1 cellular context compared by ENCODE assay signal in the genomic region with DNA sequence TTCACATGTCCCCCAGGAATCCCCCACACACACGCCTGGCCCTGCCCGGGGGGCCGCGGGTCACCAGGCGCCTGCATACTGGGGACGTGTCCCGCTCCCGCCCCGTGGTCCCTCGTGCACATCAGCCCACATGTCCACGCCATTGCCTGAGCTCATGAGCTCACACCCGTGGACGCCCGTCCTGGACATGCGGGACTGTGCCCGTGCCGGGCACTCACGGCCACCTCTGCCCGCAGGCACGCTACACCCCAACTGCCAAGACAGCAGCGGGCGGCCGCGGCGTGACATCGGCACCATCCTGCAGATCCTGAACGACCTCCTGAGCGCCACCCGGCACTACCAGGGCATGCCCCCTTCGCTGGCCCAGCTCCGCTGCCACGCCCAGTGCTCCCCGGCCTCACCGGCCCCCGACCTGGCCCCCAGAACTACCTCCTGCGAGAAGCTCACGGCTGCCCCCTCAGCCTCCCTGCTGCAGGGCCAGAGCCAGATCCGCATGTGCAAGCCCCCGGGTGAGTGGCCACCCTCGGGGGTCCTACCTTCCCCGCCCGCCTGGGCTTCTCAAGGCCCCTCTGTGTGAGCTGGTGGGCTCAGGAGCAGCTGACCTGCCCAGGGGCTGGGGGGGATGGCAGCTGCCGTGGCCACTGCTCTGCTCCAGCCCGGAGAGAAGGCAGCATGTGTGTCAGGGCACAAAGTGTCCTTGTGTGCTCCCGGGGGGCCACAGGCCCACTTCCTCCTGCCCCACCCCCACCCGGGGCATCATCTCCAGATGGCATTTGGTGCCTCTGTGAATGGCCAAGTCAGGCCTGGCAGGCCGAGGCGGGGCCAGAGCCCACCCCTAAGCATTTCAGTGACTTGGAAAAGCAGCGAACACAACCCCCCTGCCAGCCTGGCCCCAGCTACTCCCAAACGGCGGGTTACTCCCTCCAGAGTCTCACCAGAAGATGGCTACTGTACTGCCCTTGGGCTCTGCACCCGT.
TF ChIP-seq lines count a peak whose summit lies in the region.

No MANE protein-coding gene starts in this region.

TF ChIP-seq in SK-N-SH treated with all-trans-retinoic acid at 6 μM for 48 hours, 23 proteins besides CTCF, POLR2A, EP300 and RAD21 (continued from another document):
- TF ChIP-seq, protein P1, sequence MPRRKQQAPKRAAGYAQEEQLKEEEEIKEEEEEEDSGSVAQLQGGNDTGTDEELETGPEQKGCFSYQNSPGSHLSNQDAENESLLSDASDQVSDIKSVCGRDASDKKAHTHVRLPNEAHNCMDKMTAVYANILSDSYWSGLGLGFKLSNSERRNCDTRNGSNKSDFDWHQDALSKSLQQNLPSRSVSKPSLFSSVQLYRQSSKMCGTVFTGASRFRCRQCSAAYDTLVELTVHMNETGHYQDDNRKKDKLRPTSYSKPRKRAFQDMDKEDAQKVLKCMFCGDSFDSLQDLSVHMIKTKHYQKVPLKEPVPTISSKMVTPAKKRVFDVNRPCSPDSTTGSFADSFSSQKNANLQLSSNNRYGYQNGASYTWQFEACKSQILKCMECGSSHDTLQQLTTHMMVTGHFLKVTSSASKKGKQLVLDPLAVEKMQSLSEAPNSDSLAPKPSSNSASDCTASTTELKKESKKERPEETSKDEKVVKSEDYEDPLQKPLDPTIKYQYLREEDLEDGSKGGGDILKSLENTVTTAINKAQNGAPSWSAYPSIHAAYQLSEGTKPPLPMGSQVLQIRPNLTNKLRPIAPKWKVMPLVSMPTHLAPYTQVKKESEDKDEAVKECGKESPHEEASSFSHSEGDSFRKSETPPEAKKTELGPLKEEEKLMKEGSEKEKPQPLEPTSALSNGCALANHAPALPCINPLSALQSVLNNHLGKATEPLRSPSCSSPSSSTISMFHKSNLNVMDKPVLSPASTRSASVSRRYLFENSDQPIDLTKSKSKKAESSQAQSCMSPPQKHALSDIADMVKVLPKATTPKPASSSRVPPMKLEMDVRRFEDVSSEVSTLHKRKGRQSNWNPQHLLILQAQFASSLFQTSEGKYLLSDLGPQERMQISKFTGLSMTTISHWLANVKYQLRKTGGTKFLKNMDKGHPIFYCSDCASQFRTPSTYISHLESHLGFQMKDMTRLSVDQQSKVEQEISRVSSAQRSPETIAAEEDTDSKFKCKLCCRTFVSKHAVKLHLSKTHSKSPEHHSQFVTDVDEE (CRISPR knock-in tag; IDR thresholded peaks at IDR 0.05), result no peak
- TF ChIP-seq TOX (CRISPR knock-in tag; IDR thresholded peaks at IDR 0.05; ENCODE audit: borderline replicate concordance) (no peak), PPARA (CRISPR knock-in tag; IDR thresholded peaks at IDR 0.05; ENCODE audit: borderline replicate concordance) (no peak), ESRRG (CRISPR knock-in tag; IDR thresholded peaks at IDR 0.05) (no peak), ARNTL (CRISPR knock-in tag; IDR thresholded peaks at IDR 0.05; ENCODE audit: borderline replicate concordance, low read depth) (no peak), ZFP3 (CRISPR knock-in tag; IDR thresholded peaks at IDR 0.05) (no peak), TCF4 (CRISPR knock-in tag; IDR thresholded peaks at IDR 0.05; ENCODE audit: borderline replicate concordance) (no peak), ZNF70 (CRISPR knock-in tag; IDR thresholded peaks at IDR 0.05) (no peak), CSRNP3 (CRISPR knock-in tag; IDR thresholded peaks at IDR 0.05) (no peak), ZFP30 (CRISPR knock-in tag; IDR thresholded peaks at IDR 0.05) (no peak)
- TF ChIP-seq, protein P2, sequence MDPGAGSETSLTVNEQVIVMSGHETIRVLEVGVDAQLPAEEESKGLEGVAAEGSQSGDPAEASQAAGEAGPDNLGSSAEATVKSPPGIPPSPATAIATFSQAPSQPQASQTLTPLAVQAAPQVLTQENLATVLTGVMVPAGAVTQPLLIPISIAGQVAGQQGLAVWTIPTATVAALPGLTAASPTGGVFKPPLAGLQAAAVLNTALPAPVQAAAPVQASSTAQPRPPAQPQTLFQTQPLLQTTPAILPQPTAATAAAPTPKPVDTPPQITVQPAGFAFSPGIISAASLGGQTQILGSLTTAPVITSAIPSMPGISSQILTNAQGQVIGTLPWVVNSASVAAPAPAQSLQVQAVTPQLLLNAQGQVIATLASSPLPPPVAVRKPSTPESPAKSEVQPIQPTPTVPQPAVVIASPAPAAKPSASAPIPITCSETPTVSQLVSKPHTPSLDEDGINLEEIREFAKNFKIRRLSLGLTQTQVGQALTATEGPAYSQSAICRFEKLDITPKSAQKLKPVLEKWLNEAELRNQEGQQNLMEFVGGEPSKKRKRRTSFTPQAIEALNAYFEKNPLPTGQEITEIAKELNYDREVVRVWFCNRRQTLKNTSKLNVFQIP (CRISPR knock-in tag; IDR thresholded peaks at IDR 0.05; ENCODE audit: borderline replicate concordance, low read depth), result no peak
- TF ChIP-seq, protein P3, sequence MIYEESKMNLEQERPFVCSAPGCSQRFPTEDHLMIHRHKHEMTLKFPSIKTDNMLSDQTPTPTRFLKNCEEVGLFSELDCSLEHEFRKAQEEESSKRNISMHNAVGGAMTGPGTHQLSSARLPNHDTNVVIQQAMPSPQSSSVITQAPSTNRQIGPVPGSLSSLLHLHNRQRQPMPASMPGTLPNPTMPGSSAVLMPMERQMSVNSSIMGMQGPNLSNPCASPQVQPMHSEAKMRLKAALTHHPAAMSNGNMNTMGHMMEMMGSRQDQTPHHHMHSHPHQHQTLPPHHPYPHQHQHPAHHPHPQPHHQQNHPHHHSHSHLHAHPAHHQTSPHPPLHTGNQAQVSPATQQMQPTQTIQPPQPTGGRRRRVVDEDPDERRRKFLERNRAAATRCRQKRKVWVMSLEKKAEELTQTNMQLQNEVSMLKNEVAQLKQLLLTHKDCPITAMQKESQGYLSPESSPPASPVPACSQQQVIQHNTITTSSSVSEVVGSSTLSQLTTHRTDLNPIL (CRISPR knock-in tag; IDR thresholded peaks at IDR 0.05; ENCODE audit: low read depth), result no peak
- TF ChIP-seq, protein P4, sequence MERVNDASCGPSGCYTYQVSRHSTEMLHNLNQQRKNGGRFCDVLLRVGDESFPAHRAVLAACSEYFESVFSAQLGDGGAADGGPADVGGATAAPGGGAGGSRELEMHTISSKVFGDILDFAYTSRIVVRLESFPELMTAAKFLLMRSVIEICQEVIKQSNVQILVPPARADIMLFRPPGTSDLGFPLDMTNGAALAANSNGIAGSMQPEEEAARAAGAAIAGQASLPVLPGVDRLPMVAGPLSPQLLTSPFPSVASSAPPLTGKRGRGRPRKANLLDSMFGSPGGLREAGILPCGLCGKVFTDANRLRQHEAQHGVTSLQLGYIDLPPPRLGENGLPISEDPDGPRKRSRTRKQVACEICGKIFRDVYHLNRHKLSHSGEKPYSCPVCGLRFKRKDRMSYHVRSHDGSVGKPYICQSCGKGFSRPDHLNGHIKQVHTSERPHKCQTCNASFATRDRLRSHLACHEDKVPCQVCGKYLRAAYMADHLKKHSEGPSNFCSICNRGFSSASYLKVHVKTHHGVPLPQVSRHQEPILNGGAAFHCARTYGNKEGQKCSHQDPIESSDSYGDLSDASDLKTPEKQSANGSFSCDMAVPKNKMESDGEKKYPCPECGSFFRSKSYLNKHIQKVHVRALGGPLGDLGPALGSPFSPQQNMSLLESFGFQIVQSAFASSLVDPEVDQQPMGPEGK (CRISPR knock-in tag; IDR thresholded peaks at IDR 0.05; ENCODE audit: borderline replicate concordance), result no peak
TF ChIP-seq in SK-N-SH treated with all-trans-retinoic acid at 6 μM for 48 hours: peak in this region for 0.
